25 cellular contexts compared by ENCODE assay signal in genomic region chr21:43306391-43306790, GRCh38.
DNase-seq lines count a peak whose midpoint lies in the region; ATAC-seq and TF ChIP-seq lines count a peak whose summit lies in the region.
"Had no signal": no experiment of that assay in that cellular context is flagged by ENCODE, and none has a peak within 500 bp of the region (broad histone marks: within the 10 kb centered on the region; RNA-seq: fewer than 3 reads in every experiment).

No MANE protein-coding gene starts in this region.

- peaks cover 20% of the 10 kb centered on the region; the same call in 1 of the 2 replicates for H3F3A ChIP-seq in MM.1S (ENCODE audit: insufficient read depth, low read length)

- H3K9me3 ChIP-seq in MM.1S (replicated peaks; ENCODE audit: insufficient read depth, low read length) (no peaks in the 10 kb centered on the region), mucosa of rectum (ENCODE audit: control insufficient read depth in 2 of 2, low read length in 2 of 2) (no peaks in the 10 kb centered on the region), spleen (no peaks in the 10 kb centered on the region)
- H3K9me3 ChIP-seq: HAP-1, right atrium auricular region had no signal

- H3K27me3 ChIP-seq in MM.1S (replicated peaks; ENCODE audit: insufficient read depth, low read length) (no peaks in the 10 kb centered on the region), mucosa of rectum (ENCODE audit: control insufficient read depth in 2 of 2, insufficient read depth in 2 of 2, low read length in 2 of 2) (no peaks in the 10 kb centered on the region), spleen (replicated peaks in 1 of 7) (peaks cover 0 to 33% (median 0%) of the 10 kb centered on the region in 7 donors)
- H3K27me3 ChIP-seq: right atrium auricular region had no signal

- POLR2A ChIA-PET in MCF 10A (lab: Yijun Ruan, JAX), result interaction anchor here (2.2 kb wide), 1 partner anchor 27 kb away, joined by 11 read pairs; no protein-coding TSS in a partner anchor

- H3K79me2 ChIP-seq in MM.1S (ENCODE audit: low read length), result no peaks in the 10 kb centered on the region
- H3K79me2 ChIP-seq: parathyroid adenoma had no signal

- no peak for TF ChIP-seq CTCF in MM.1S (IDR thresholded peaks at IDR 0.05; ENCODE audit: low read length)
- TF ChIP-seq CTCF in MCF 10A (IDR thresholded peaks at IDR 0.05; ENCODE audit: unreplicated experiment), result no peak
- TF ChIP-seq CTCF in spleen (IDR thresholded peaks at IDR 0.05 in 8 of 11, conservative IDR thresholded peaks at IDR 0.05 in 3 of 11), result no peak

- peak overlapping the region; percentile 99 for H3K27ac Mint-ChIP-seq in MCF 10A (ENCODE audit: low read depth, unreplicated experiment)
- H3K27ac Mint-ChIP-seq: activated CD4-positive, alpha-beta T cell treated with anti-CD3 and anti-CD28 coated beads, Interleukin-2, amount 10 ng/mL, durations not matched to agents 24 days and 14 days; activated CD8-positive, alpha-beta memory T cell treated with anti-CD3 and anti-CD28 coated beads, Interleukin-2, amount 10 ng/mL, durations not matched to agents 7 days and 5 days; type B pancreatic cell had no signal

- intact Hi-C loops in MCF 10A (cut with micrococcal nuclease) (no loop called here), spleen (cut with DNase I; ENCODE audit: low total_unique reads) (no loop called here)

- H3K4me2 ChIP-seq in MM.1S (ENCODE audit: low read depth, low read length), result peak overlapping the region; percentile 59

- H3K9me3 Mint-ChIP-seq in MCF 10A (ENCODE audit: unreplicated experiment), result no peaks in the 10 kb centered on the region
- H3K9me3 Mint-ChIP-seq: activated CD4-positive, alpha-beta T cell treated with anti-CD3 and anti-CD28 coated beads, Interleukin-2, amount 10 ng/mL, durations not matched to agents 24 days and 14 days; activated T-cell treated with anti-CD3 and anti-CD28 coated beads, Interleukin-2, amount 50 U/mL, for 4 hours; neural crest cell; type B pancreatic cell had no signal

- H2AFZ ChIP-seq in MM.1S (ENCODE audit: low read length), result peak overlapping the region; percentile 78; the same call in 1 of the 2 replicates
- H2AFZ ChIP-seq: parathyroid adenoma had no signal

- H3K36me3 ChIP-seq in MM.1S (replicated peaks; ENCODE audit: insufficient read depth, low read length), result no peaks in the 10 kb centered on the region
- H3K36me3 ChIP-seq in mucosa of rectum (ENCODE audit: control insufficient read depth in 2 of 2, insufficient read depth in 2 of 2, low read length in 2 of 2), result no peaks in the 10 kb centered on the region
- no peaks in the 10 kb centered on the region for H3K36me3 ChIP-seq in spleen
- H3K36me3 ChIP-seq: HAP-1, right atrium auricular region, WERI-Rb-1 had no signal

- WGBS in spleen, 5 donors, result 83 to 99% (median 94%) methylated on average over 2 to 11 of the region's 11 CpGs

- no peaks in the 10 kb centered on the region for H3K9me2 ChIP-seq in MM.1S (replicated peaks; ENCODE audit: insufficient read depth, low read length)

- H3K27me3 Mint-ChIP-seq in MCF 10A (ENCODE audit: insufficient read depth, unreplicated experiment), result no peaks in the 10 kb centered on the region
- H3K27me3 Mint-ChIP-seq: activated CD4-positive, alpha-beta T cell treated with anti-CD3 and anti-CD28 coated beads, Interleukin-2, amount 10 ng/mL, durations not matched to agents 24 days and 14 days; type B pancreatic cell had no signal

- TSS peak; percentile 72 for BruUV-seq in MCF 10A (replicated peaks; lab: Mats Ljungman, UMichigan)

- TF ChIP-seq POLR2A in spleen (IDR thresholded peaks at IDR 0.05), result no peak

- in situ Hi-C loops in G401 (cut with HindIII; ENCODE audit: low sequenced_read_pairs), result no loop called here

- H3K4me3 Mint-ChIP-seq in MCF 10A (ENCODE audit: unreplicated experiment), result no peak overlapping the region
- H3K4me3 Mint-ChIP-seq: activated CD4-positive, alpha-beta T cell treated with anti-CD3 and anti-CD28 coated beads, Interleukin-2, amount 10 ng/mL, durations not matched to agents 24 days and 14 days; activated CD8-positive, alpha-beta memory T cell treated with anti-CD3 and anti-CD28 coated beads, Interleukin-2, amount 10 ng/mL, durations not matched to agents 7 days and 5 days; activated T-cell treated with anti-CD3 and anti-CD28 coated beads, Interleukin-2, amount 50 U/mL, for 4 hours; neural crest cell; type B pancreatic cell had no signal

- peaks cover 40% of the 10 kb centered on the region for H3K4me1 ChIP-seq in MM.1S (ENCODE audit: low read length)
- H3K4me1 ChIP-seq in mucosa of rectum (ENCODE audit: control insufficient read depth in 2 of 2, insufficient read depth in 2 of 2, low read length in 2 of 2), result peaks cover 5% of the 10 kb centered on the region in 2 donors
- peaks cover 0 to 31% (median 17%) of the 10 kb centered on the region in 6 donors for H3K4me1 ChIP-seq in spleen
- H3K4me1 ChIP-seq: HAP-1, right atrium auricular region had no signal

- DNase-seq in MM.1S (no peak), MCF 10A (ENCODE audit: unreplicated experiment) (no peak), spleen (peak; percentile 55), G401 (ENCODE audit: low spot score) (no peak), NCI-H345 treated with DMSO at 0.1 percent for 48 hours (lab: John Stamatoyannopoulos, UW; ENCODE audit: unreplicated experiment) (no peak)
- DNase-seq: activated CD4-positive, alpha-beta T cell treated with anti-CD3 and anti-CD28 coated beads, Interleukin-2, amount 10 ng/mL, durations not matched to agents 24 days and 14 days; activated CD8-positive, alpha-beta memory T cell treated with anti-CD3 and anti-CD28 coated beads, Interleukin-2, amount 10 ng/mL, durations not matched to agents 7 days and 5 days; activated gamma-delta T cell treated with Interleukin-2 at 50 U/mL for 16 hours; activated T-cell treated with anti-CD3 and anti-CD28 coated beads, Interleukin-2, amount 50 U/mL, for 4 hours; C1 segment of cervical spinal cord; caudate nucleus; head of caudate nucleus; Kasumi-1; NCI-H446; NCI-H748 treated with DMSO at 0.1 percent for 48 hours; stimulated activated CD4-positive, alpha-beta T cell treated with anti-CD3 and anti-CD28 coated beads, Interleukin-4, amount 100 ng/mL, for 24 hours; substantia nigra; WERI-Rb-1 had no signal

- H3K27ac ChIP-seq in MM.1S (ENCODE audit: low read length) (peak overlapping the region; percentile 84), mucosa of rectum (ENCODE audit: low read depth in 2 of 2, low read length in 2 of 2) (peak overlapping the region; percentile 34 to 68), spleen (peak overlapping the region in 4 of 8 donors; percentile 4 to 71 (median 51))
- H3K27ac ChIP-seq: parathyroid adenoma, right atrium auricular region, WERI-Rb-1 had no signal

- no peak for ATAC-seq in HG03457 (IDR thresholded peaks at IDR 0.05; ENCODE audit: unreplicated experiment)
- ATAC-seq: activated CD8-positive, alpha-beta memory T cell treated with anti-CD3 and anti-CD28 coated beads, Interleukin-2, amount 10 ng/mL, durations not matched to agents 7 days and 5 days; activated T-cell treated with anti-CD3 and anti-CD28 coated beads, Interleukin-2, amount 50 U/mL, for 4 hours had no signal

- H3K4me3 ChIP-seq in MM.1S (ENCODE audit: low read length) (no peak overlapping the region), mucosa of rectum (ENCODE audit: low read length in 2 of 2) (no peak overlapping the region), spleen (no peak overlapping the region)
- H3K4me3 ChIP-seq: HAP-1, right atrium auricular region had no signal

- peaks cover 34% of the 10 kb centered on the region for H3K4me1 Mint-ChIP-seq in MCF 10A (ENCODE audit: insufficient read depth, unreplicated experiment)

- H3K9ac ChIP-seq in MM.1S (ENCODE audit: low read length), result peak overlapping the region; percentile 66
- H3K9ac ChIP-seq in mucosa of rectum (ENCODE audit: low read depth in 1 of 2, low read length in 2 of 2), result no peak overlapping the region
- H3K9ac ChIP-seq: parathyroid adenoma had no signal

- no peaks in the 10 kb centered on the region for H4K20me1 ChIP-seq in MM.1S (ENCODE audit: insufficient read depth, low read length)

- peaks cover 7% of the 10 kb centered on the region for H3K36me3 Mint-ChIP-seq in MCF 10A (ENCODE audit: insufficient read depth, unreplicated experiment)
- H3K36me3 Mint-ChIP-seq: activated CD8-positive, alpha-beta memory T cell treated with anti-CD3 and anti-CD28 coated beads, Interleukin-2, amount 10 ng/mL, durations not matched to agents 7 days and 5 days; type B pancreatic cell had no signal

- CTCF ChIA-PET in MCF 10A (lab: Yijun Ruan, JAX), result no interaction called here
